Comparison of ENCODE assay signal across 9 cellular contexts in the genomic region with DNA sequence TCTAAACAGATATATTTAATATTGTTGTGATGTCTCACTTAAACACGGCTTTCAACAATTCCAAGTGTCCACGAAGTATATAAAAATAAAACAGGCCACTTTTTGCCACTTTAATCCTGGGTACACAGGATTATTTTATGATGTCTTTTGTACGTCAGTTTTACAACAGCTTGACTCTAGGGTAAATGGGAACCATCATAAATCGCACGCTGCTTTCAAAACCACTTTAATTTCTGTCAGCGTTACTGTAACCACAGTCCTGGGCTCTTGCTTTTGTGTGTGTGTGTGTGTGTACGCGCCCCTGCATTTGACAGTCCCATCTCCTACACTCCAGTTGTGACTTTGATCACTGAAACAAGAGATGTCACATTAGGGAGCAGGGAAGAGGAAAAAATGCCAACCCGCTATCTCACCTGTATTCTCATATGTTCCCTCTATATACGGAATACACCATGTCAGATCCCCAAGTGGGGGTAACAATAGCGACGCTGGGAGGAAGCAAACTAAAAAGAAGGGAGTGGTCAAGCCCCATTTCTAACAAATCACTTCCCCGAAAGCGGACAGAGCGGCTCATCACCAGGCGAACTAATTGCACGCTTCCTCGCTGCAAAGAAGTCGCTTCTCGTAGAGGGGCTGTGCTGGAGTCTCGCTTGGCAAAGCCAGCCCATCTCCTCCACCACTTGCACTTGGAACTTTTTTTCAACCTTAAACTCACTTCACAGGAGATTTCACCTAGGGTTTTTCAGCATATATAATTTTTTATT. TPM values are rescaled to one million over a fixed set of nuclear protein-coding genes. Genes with fewer than 3 reads are reported as not detected.
DNase-seq lines count a peak whose midpoint lies in the region; ATAC-seq and TF ChIP-seq lines count a peak whose summit lies in the region.
"Had no signal": no experiment of that assay in that cellular context is flagged by ENCODE, and none has a peak within 500 bp of the region (broad histone marks: within the 10 kb centered on the region; RNA-seq: fewer than 3 reads in every experiment).

No MANE protein-coding gene starts in this region.

- H3K36me3 ChIP-seq in breast epithelium (no peaks in the 10 kb centered on the region), mesodermal cell (ENCODE audit: control insufficient read depth, insufficient read depth, low read length) (no peaks in the 10 kb centered on the region), urinary bladder (ENCODE audit: insufficient read depth) (no peaks in the 10 kb centered on the region)

- no peaks in the 10 kb centered on the region for H3K36me3 Mint-ChIP-seq in MCF 10A (ENCODE audit: insufficient read depth, unreplicated experiment)
- no peaks in the 10 kb centered on the region for H3K36me3 Mint-ChIP-seq in dendritic cell treated with granulocyte-macrophage colony-stimulating factor and Interleukin-4, amounts not matched to agents 40 ng/mL and 50 ng/mL, for 4 days (ENCODE audit: low read depth)

- H3K4me3 ChIP-seq in breast epithelium: peak overlapping the region; percentile 63 to 91 (median 79)
- peak overlapping the region; percentile 74 for H3K4me3 ChIP-seq in mesodermal cell (ENCODE audit: extremely low read depth, insufficient read depth, low read length, poor library complexity, severe bottlenecking)
- peak overlapping the region; percentile 67 for H3K4me3 ChIP-seq in urinary bladder (ENCODE audit: low read depth, low read length)

- intact Hi-C loops in breast epithelium (cut with DNase I; ENCODE audit: low total_unique reads): no loop called here
- intact Hi-C loops in MCF 10A (cut with micrococcal nuclease): no loop called here
- intact Hi-C loops in dendritic cell treated with granulocyte-macrophage colony-stimulating factor and Interleukin-4, amounts not matched to agents 40 ng/mL and 50 ng/mL, for 4 days (cut with micrococcal nuclease): no loop called here

- ATAC-seq in GM18867 (IDR thresholded peaks at IDR 0.05; ENCODE audit: unreplicated experiment) (no peak), GM19328 (IDR thresholded peaks at IDR 0.05; ENCODE audit: unreplicated experiment) (no peak), HG03045 (IDR thresholded peaks at IDR 0.05; ENCODE audit: unreplicated experiment) (no peak)

- no TSS peak for BruUV-seq in MCF 10A (replicated peaks; lab: Mats Ljungman, UMichigan)

- H3K27me3 ChIP-seq in breast epithelium: peaks cover 0 to 22% of the 10 kb centered on the region in 2 donors

- peaks cover 5% of the 10 kb centered on the region for H3K4me1 Mint-ChIP-seq in MCF 10A (ENCODE audit: insufficient read depth, unreplicated experiment)
- H3K4me1 Mint-ChIP-seq in dendritic cell treated with granulocyte-macrophage colony-stimulating factor and Interleukin-4, amounts not matched to agents 40 ng/mL and 50 ng/mL, for 4 days (ENCODE audit: low read depth): peaks cover 21% of the 10 kb centered on the region

- H3K4me1 ChIP-seq in breast epithelium (no peaks in the 10 kb centered on the region), mesodermal cell (ENCODE audit: control insufficient read depth, insufficient read depth, low read length, poor library complexity, severe bottlenecking) (peaks cover 44% of the 10 kb centered on the region), urinary bladder (ENCODE audit: insufficient read depth) (no peaks in the 10 kb centered on the region)

- peak overlapping the region; percentile 33 to 48 for H3K27ac ChIP-seq in breast epithelium
- peak overlapping the region; percentile 39 for H3K27ac ChIP-seq in mesodermal cell (ENCODE audit: low read depth, low read length, severe bottlenecking)
- peak overlapping the region; percentile 29 for H3K27ac ChIP-seq in urinary bladder (ENCODE audit: low read depth)

- no peak for TF ChIP-seq CTCF in breast epithelium (IDR thresholded peaks at IDR 0.05)
- TF ChIP-seq CTCF in MCF 10A (IDR thresholded peaks at IDR 0.05; ENCODE audit: unreplicated experiment): no peak

- no peak overlapping the region for H3K4me3 Mint-ChIP-seq in MCF 10A (ENCODE audit: unreplicated experiment)
- peak overlapping the region; percentile 91 for H3K4me3 Mint-ChIP-seq in dendritic cell treated with granulocyte-macrophage colony-stimulating factor and Interleukin-4, amounts not matched to agents 40 ng/mL and 50 ng/mL, for 4 days

- no peak overlapping the region for H3K27ac Mint-ChIP-seq in MCF 10A (ENCODE audit: low read depth, unreplicated experiment)
- H3K27ac Mint-ChIP-seq in dendritic cell treated with granulocyte-macrophage colony-stimulating factor and Interleukin-4, amounts not matched to agents 40 ng/mL and 50 ng/mL, for 4 days: no peak overlapping the region

- H3K9me3 Mint-ChIP-seq in MCF 10A (ENCODE audit: unreplicated experiment): no peaks in the 10 kb centered on the region
- H3K9me3 Mint-ChIP-seq in dendritic cell treated with granulocyte-macrophage colony-stimulating factor and Interleukin-4, amounts not matched to agents 40 ng/mL and 50 ng/mL, for 4 days: no peaks in the 10 kb centered on the region

- DNase-seq in breast epithelium (ENCODE audit: low spot score in 2 of 2): no peak
- DNase-seq in MCF 10A (ENCODE audit: unreplicated experiment): no peak
- DNase-seq: T-helper 1 cell had no signal

- H3K9me3 ChIP-seq in breast epithelium (no peaks in the 10 kb centered on the region), mesodermal cell (ENCODE audit: control insufficient read depth, low read length) (no peaks in the 10 kb centered on the region)

- TF ChIP-seq POLR2A in breast epithelium (IDR thresholded peaks at IDR 0.05): no peak

- POLR2A ChIA-PET in MCF 10A (lab: Yijun Ruan, JAX): no interaction called here

- no peaks in the 10 kb centered on the region for H3K27me3 Mint-ChIP-seq in MCF 10A (ENCODE audit: insufficient read depth, unreplicated experiment)
- peaks cover 67% of the 10 kb centered on the region for H3K27me3 Mint-ChIP-seq in dendritic cell treated with granulocyte-macrophage colony-stimulating factor and Interleukin-4, amounts not matched to agents 40 ng/mL and 50 ng/mL, for 4 days

- 2 to 3% methylated on average over 9 to 10 of the region's 21 CpGs for WGBS in mesodermal cell (ENCODE audit: insufficient coverage in 2 of 2), 2 experiments
- 15% methylated on average over 21 of the region's 21 CpGs for WGBS in urinary bladder

- CTCF ChIA-PET in MCF 10A (lab: Yijun Ruan, JAX): no interaction called here

RNA-seq across cellular contexts. Expression of gene BNC2, which starts 1.1 kb away (rescaled TPM):
- 10 to 100 TPM; 15.8 to 21.1 (median 17.0) TPM for total RNA-seq in breast epithelium
- total RNA-seq in MCF 10A (2022): not detected in 2 replicates
- 8.2 TPM for polyA plus RNA-seq in mesodermal cell (2013, experiment 1 of 2)
- polyA plus RNA-seq in mesodermal cell (2013, experiment 2 of 2): 12.6 TPM
- 69.5 TPM for total RNA-seq in urinary bladder
- 10.7 TPM for polyA plus RNA-seq in urinary bladder

Comparison
In these comparisons a context has a peak if more than half of its experiments do, and no peak if none do; other contexts are left out.
1. RNA of gene BNC2, which starts 1.1 kb away (total RNA-seq): 69.5 TPM in urinary bladder (single experiment) and 15.8 to 21.1 TPM in breast epithelium; not detected in MCF 10A; every median in the first group is over 10 times any median in the second.
2. Peak in every context shown above with its lines, with median percentiles within 50 percentile points of each other: H3K27ac ChIP-seq and H3K4me3 ChIP-seq.